12 cellular contexts compared by ENCODE assay signal in genomic region chr3:46386206-46386605, GRCh38. TPM values are rescaled to one million over a fixed set of nuclear protein-coding genes. Genes with fewer than 3 reads are reported as not detected.
DNase-seq lines count a peak whose midpoint lies in the region; ATAC-seq, FAIRE-seq and TF ChIP-seq lines count a peak whose summit lies in the region.
"Had no signal": no experiment of that assay in that cellular context is flagged by ENCODE, and none has a peak within 500 bp of the region (broad histone marks: within the 10 kb centered on the region; RNA-seq: fewer than 3 reads in every experiment).

No MANE protein-coding gene starts in this region.

- H3K9me3 ChIP-seq in endothelial cell of umbilical vein (replicated peaks; ENCODE audit: control insufficient read depth, insufficient read depth, low read length): no peaks in the 10 kb centered on the region
- H3K9me3 ChIP-seq in small intestine (ENCODE audit: control insufficient read depth, low read depth): no peaks in the 10 kb centered on the region
- H3K9me3 ChIP-seq: body of pancreas, psoas muscle, stomach had no signal

- no peaks in the 10 kb centered on the region for H4K20me1 ChIP-seq in endothelial cell of umbilical vein (replicated peaks; ENCODE audit: control insufficient read depth, extremely low read depth, insufficient read depth, low read length)

- H3K4me1 ChIP-seq in endothelial cell of umbilical vein (ENCODE audit: control insufficient read depth, extremely low read depth, insufficient read depth, low read length) (no peaks in the 10 kb centered on the region), small intestine (ENCODE audit: control insufficient read depth in 2 of 2, insufficient read depth in 1 of 2, low read depth in 1 of 2, low read length in 1 of 2) (peaks cover 0 to 3% of the 10 kb centered on the region in 2 donors)

- intact Hi-C loops in endothelial cell of umbilical vein (cut with micrococcal nuclease): loop anchor here (1.0 kb wide), 1 partner anchor 21 kb away; the partner anchor contains the start of genes CCR5AS and CCRL2

- DNase-seq in NCI-H748 (lab: John Stamatoyannopoulos, UW; ENCODE audit: unreplicated experiment) (peak; percentile 8), NCI-H748 treated with DMSO at 0.1 percent for 48 hours (lab: John Stamatoyannopoulos, UW) (no peak), NCI-H146 (lab: John Stamatoyannopoulos, UW) (peak; percentile 66), endothelial cell of umbilical vein (ENCODE audit: low read depth, low spot score) (peak; percentile 75), small intestine (peak; percentile 59), cerebellum (ENCODE audit: low spot score) (no peak), HK-2 (ENCODE audit: unreplicated experiment) (no peak)
- DNase-seq: Kasumi-1, psoas muscle, stomach had no signal

- POLR2A ChIA-PET in endothelial cell of umbilical vein (lab: Charles Lee): no interaction called here

- CTCF ChIA-PET in endothelial cell of umbilical vein (lab: Charles Lee): interaction anchor here (0.6 to 1.7 kb wide), 7 partner anchors 19 to 110 kb away, joined by 3 to 11 read pairs (median 5); partner anchors contain the start of genes CCR5AS and CCRL2

- no peak for TF ChIP-seq CTCF in endothelial cell of umbilical vein (IDR thresholded peaks at IDR 0.05; ENCODE audit: extremely low read depth in 1 of 2, insufficient read depth in 1 of 2, low read depth in 1 of 2, low read length in 2 of 2)

- no peak for ATAC-seq in HG03520 (IDR thresholded peaks at IDR 0.05; ENCODE audit: unreplicated experiment)
- ATAC-seq: body of pancreas had no signal

- H3K27ac ChIP-seq in endothelial cell of umbilical vein (ENCODE audit: insufficient read depth, low read depth, low read length) (no peak overlapping the region), small intestine (ENCODE audit: low read depth in 1 of 2, low read length in 1 of 2) (peak overlapping the region in 1 of 2 donors; percentile 12)
- H3K27ac ChIP-seq: body of pancreas, psoas muscle, stomach had no signal

- no peaks in the 10 kb centered on the region for H3K79me2 ChIP-seq in endothelial cell of umbilical vein (ENCODE audit: control insufficient read depth, insufficient read depth, low read length)

- no peak overlapping the region for H3K4me2 ChIP-seq in endothelial cell of umbilical vein (ENCODE audit: insufficient read depth, low read length)

- WGBS in small intestine, 3 donors: 9 to 34% (median 14%) methylated on average over 4 of the region's 4 CpGs

- no peak overlapping the region for H2AFZ ChIP-seq in endothelial cell of umbilical vein (ENCODE audit: low read depth, low read length)

- TF ChIP-seq POLR2A in endothelial cell of umbilical vein (IDR thresholded peaks at IDR 0.05; ENCODE audit: low read depth, low read length): no peak

- dilution Hi-C loops in endothelial cell of umbilical vein (cut with MboI; ENCODE audit: extremely low pct_ligation_motif_present, low sequenced_read_pairs): no loop called here

- no TSS peak for BruUV-seq in endothelial cell of umbilical vein (replicated peaks; lab: Mats Ljungman, UMichigan)

- H3K9me1 ChIP-seq in endothelial cell of umbilical vein (replicated peaks; ENCODE audit: control insufficient read depth, extremely low read depth, insufficient read depth, low read length): no peaks in the 10 kb centered on the region

- no peak overlapping the region for H3K9ac ChIP-seq in endothelial cell of umbilical vein (replicated peaks; ENCODE audit: extremely low read depth, insufficient read depth, low read length)

- H3K36me3 ChIP-seq in endothelial cell of umbilical vein (ENCODE audit: control insufficient read depth in 2 of 2, extremely low read depth in 1 of 2, insufficient read depth in 2 of 2, low read length in 2 of 2) (no peaks in the 10 kb centered on the region), small intestine (ENCODE audit: control insufficient read depth in 2 of 2, insufficient read depth in 2 of 2, low read length in 2 of 2) (no peaks in the 10 kb centered on the region)
- H3K36me3 ChIP-seq: stomach had no signal

- H3K27me3 ChIP-seq in endothelial cell of umbilical vein (ENCODE audit: control insufficient read depth in 2 of 2, insufficient read depth in 2 of 2, low read length in 2 of 2) (peaks cover 3 to 8% of the 10 kb centered on the region in 2 experiments), small intestine (ENCODE audit: control insufficient read depth in 2 of 2, insufficient read depth in 2 of 2, low read length in 2 of 2) (no peaks in the 10 kb centered on the region)
- H3K27me3 ChIP-seq: body of pancreas, stomach had no signal

- H3K4me3 ChIP-seq in endothelial cell of umbilical vein (replicated peaks in 1 of 3; ENCODE audit: insufficient read depth in 1 of 3, low read depth in 1 of 3, low read length in 3 of 3) (no peak overlapping the region), small intestine (ENCODE audit: low read depth in 1 of 2, low read length in 2 of 2) (no peak overlapping the region)
- H3K4me3 ChIP-seq: body of pancreas, psoas muscle, stomach had no signal

- FAIRE-seq in endothelial cell of umbilical vein (lab: Jason Lieb, UNC): peak; percentile 94
- FAIRE-seq in small intestine (lab: Jason Lieb, UNC): no peak

TF ChIP-seq in endothelial cell of umbilical vein, 7 proteins besides CTCF, POLR2A, EP300 and RAD21:
- TF ChIP-seq FOS (IDR thresholded peaks at IDR 0.05; ENCODE audit: borderline replicate concordance, insufficient read depth, low read length) (peak; percentile 86), JUN (IDR thresholded peaks at IDR 0.05; ENCODE audit: borderline replicate concordance, insufficient read depth, insufficient read length, low read depth) (peak; percentile 37), GATA2 (IDR thresholded peaks at IDR 0.05; ENCODE audit: insufficient read depth, insufficient read length, low read depth, low read length) (peak; percentile 91), MAX (IDR thresholded peaks at IDR 0.05; ENCODE audit: insufficient read depth, insufficient read length) (no peak)
TF ChIP-seq in endothelial cell of umbilical vein: peak in this region for 3.

RNA-seq across cellular contexts. Expression of gene CCR5, which starts 15.5 kb away (rescaled TPM):
- not detected in 2 replicates for total RNA-seq in endothelial cell of umbilical vein
- not detected in 2 replicates for polyA plus RNA-seq in endothelial cell of umbilical vein
- polyA plus RNA-seq in endothelial cell of umbilical vein (2011; cell fraction: cytosol; rRNA removed): not detected in 2 replicates
- not detected in 2 replicates for polyA plus RNA-seq in endothelial cell of umbilical vein (2011; cell fraction: nucleus; rRNA removed)
- polyA plus RNA-seq in endothelial cell of umbilical vein (2012): not detected in 2 replicates
- not detected in 2 replicates for polyA minus RNA-seq in endothelial cell of umbilical vein
- not detected for polyA minus RNA-seq in endothelial cell of umbilical vein (2011; cell fraction: cytosol; rRNA and poly(A)+ RNA removed)
- not detected in 2 replicates for polyA minus RNA-seq in endothelial cell of umbilical vein (2011; cell fraction: nucleus; rRNA and poly(A)+ RNA removed)
- polyA plus RNA-seq in small intestine: under 1 TPM; 0.81 to 0.94 (median 0.89) TPM
- total RNA-seq in cerebellum: not detected

RNA-seq across cellular contexts. Expression of gene CCRL2, which starts 20.9 kb away (rescaled TPM):
- total RNA-seq in endothelial cell of umbilical vein (3.9 and 6.4 TPM in 2 replicates), cerebellum (0.36 TPM)
- polyA plus RNA-seq in endothelial cell of umbilical vein (6.6 and 7.4 TPM in 2 replicates), small intestine (10 to 100 TPM; 11.3 to 13.9 (median 13.0) TPM)
- polyA plus RNA-seq in endothelial cell of umbilical vein (2011; cell fraction: cytosol; rRNA removed): 4.9 and 5.8 TPM in 2 replicates
- 7.6 and 9.3 TPM in 2 replicates for polyA plus RNA-seq in endothelial cell of umbilical vein (2011; cell fraction: nucleus; rRNA removed)
- polyA plus RNA-seq in endothelial cell of umbilical vein (2012): 2.9 and 6.5 TPM in 2 replicates
- 11.2 and 14.3 TPM in 2 replicates for polyA minus RNA-seq in endothelial cell of umbilical vein
- not detected for polyA minus RNA-seq in endothelial cell of umbilical vein (2011; cell fraction: cytosol; rRNA and poly(A)+ RNA removed)
- 9.0 and 9.6 TPM in 2 replicates for polyA minus RNA-seq in endothelial cell of umbilical vein (2011; cell fraction: nucleus; rRNA and poly(A)+ RNA removed)

RNA-seq across cellular contexts. Expression of gene CCR2, which starts 32.3 kb away (rescaled TPM):
- total RNA-seq in endothelial cell of umbilical vein: not detected in 2 replicates
- polyA plus RNA-seq in endothelial cell of umbilical vein: not detected in 2 replicates
- not detected in 2 replicates for polyA plus RNA-seq in endothelial cell of umbilical vein (2011; cell fraction: cytosol; rRNA removed)
- polyA plus RNA-seq in endothelial cell of umbilical vein (2011; cell fraction: nucleus; rRNA removed): not detected in 2 replicates
- polyA plus RNA-seq in endothelial cell of umbilical vein (2012): not detected in 2 replicates
- polyA minus RNA-seq in endothelial cell of umbilical vein: not detected in 2 replicates
- polyA minus RNA-seq in endothelial cell of umbilical vein (2011; cell fraction: cytosol; rRNA and poly(A)+ RNA removed): not detected
- polyA minus RNA-seq in endothelial cell of umbilical vein (2011; cell fraction: nucleus; rRNA and poly(A)+ RNA removed): not detected in 2 replicates
- 1 to 10 TPM in 1 of 3 donors, under 1 TPM in 1, not detected in 1; 0.87 to 1.4 TPM for polyA plus RNA-seq in small intestine
- total RNA-seq in cerebellum: 0.45 TPM

Comparison
In these comparisons a context has a peak if more than half of its experiments do, and no peak if none do; other contexts are left out.
1. DNase-seq: peak in NCI-H748 (single experiment), NCI-H146 (single experiment), endothelial cell of umbilical vein (single experiment) and small intestine (single experiment); none in NCI-H748 treated with DMSO at 0.1 percent for 48 hours (single experiment), cerebellum (single experiment) and HK-2 (single experiment).